ENCODE assay signal across 1 cellular context in the genomic region with DNA sequence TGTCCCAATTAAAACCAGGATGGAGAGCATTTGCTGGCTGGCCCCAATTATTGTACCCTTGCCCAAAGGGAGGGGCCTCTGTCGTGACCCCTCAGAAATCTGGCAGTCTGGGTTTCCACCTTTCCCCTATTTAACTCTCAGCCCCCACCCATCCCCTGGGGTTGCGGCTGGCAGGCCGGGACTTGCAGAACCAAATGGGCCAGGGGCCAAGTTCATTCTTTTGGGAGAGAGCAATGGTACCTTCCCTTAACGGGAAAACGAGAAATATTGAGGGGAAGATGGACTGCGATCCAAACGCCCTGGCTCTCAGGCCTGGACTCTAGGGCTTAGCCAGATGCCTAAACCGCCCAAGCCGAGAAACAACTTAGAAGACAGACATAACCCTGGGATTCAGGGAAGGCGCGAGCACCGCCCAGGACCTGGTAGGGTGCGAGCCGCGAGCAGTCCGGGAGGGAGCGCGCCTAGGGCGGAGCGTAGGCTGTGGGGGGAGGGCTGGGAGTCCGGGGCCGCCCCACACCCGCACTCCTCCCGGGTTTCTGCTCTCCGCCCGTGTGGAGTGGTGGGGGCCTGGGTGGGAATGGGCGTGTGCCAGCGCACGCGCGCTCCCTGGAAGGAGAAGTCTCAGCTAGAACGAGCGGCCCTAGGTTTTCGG.
A peak's percentile ranks its signal among the peaks of the same experiment; 100 is the strongest.
TF ChIP-seq lines count a peak whose summit lies in the region.

A gene with protein sequence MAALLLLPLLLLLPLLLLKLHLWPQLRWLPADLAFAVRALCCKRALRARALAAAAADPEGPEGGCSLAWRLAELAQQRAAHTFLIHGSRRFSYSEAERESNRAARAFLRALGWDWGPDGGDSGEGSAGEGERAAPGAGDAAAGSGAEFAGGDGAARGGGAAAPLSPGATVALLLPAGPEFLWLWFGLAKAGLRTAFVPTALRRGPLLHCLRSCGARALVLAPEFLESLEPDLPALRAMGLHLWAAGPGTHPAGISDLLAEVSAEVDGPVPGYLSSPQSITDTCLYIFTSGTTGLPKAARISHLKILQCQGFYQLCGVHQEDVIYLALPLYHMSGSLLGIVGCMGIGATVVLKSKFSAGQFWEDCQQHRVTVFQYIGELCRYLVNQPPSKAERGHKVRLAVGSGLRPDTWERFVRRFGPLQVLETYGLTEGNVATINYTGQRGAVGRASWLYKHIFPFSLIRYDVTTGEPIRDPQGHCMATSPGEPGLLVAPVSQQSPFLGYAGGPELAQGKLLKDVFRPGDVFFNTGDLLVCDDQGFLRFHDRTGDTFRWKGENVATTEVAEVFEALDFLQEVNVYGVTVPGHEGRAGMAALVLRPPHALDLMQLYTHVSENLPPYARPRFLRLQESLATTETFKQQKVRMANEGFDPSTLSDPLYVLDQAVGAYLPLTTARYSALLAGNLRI (plus strand): TSS at position 628 of the 652 bp plus-strand sequence. CDS start 91 bp downstream, outside the sequence.

TF ChIP-seq in WTC11, 78 proteins besides CTCF, POLR2A, EP300 and RAD21 (continued from another document):
- TF ChIP-seq MYBL2 (CRISPR knock-in tag; IDR thresholded peaks at IDR 0.05) (no peak), NFYB (CRISPR knock-in tag; conservative IDR thresholded peaks at IDR 0.05; ENCODE audit: low read depth) (no peak), CREB1 (CRISPR knock-in tag; IDR thresholded peaks at IDR 0.05) (0 out of 2 replicates have a peak, but pooled peaks have one; percentile 48), KAT7 (CRISPR knock-in tag; IDR thresholded peaks at IDR 0.05; ENCODE audit: borderline replicate concordance) (0 out of 2 replicates have a peak, but pooled peaks have one; percentile 70), TCF7 (CRISPR knock-in tag; IDR thresholded peaks at IDR 0.05; ENCODE audit: low read depth) (no peak), OVOL2 (CRISPR knock-in tag; IDR thresholded peaks at IDR 0.05; ENCODE audit: borderline replicate concordance) (no peak), CREM (CRISPR knock-in tag; IDR thresholded peaks at IDR 0.05) (0 out of 2 replicates have a peak, but pooled peaks have one; percentile 65), ZNF423 (CRISPR knock-in tag; IDR thresholded peaks at IDR 0.05) (peak; percentile 50)
- TF ChIP-seq, protein P1, sequence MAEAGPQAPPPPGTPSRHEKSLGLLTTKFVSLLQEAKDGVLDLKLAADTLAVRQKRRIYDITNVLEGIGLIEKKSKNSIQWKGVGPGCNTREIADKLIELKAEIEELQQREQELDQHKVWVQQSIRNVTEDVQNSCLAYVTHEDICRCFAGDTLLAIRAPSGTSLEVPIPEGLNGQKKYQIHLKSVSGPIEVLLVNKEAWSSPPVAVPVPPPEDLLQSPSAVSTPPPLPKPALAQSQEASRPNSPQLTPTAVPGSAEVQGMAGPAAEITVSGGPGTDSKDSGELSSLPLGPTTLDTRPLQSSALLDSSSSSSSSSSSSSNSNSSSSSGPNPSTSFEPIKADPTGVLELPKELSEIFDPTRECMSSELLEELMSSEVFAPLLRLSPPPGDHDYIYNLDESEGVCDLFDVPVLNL (CRISPR knock-in tag; IDR thresholded peaks at IDR 0.05; ENCODE audit: borderline replicate concordance, low read depth) = no peak
- TF ChIP-seq, protein P2, sequence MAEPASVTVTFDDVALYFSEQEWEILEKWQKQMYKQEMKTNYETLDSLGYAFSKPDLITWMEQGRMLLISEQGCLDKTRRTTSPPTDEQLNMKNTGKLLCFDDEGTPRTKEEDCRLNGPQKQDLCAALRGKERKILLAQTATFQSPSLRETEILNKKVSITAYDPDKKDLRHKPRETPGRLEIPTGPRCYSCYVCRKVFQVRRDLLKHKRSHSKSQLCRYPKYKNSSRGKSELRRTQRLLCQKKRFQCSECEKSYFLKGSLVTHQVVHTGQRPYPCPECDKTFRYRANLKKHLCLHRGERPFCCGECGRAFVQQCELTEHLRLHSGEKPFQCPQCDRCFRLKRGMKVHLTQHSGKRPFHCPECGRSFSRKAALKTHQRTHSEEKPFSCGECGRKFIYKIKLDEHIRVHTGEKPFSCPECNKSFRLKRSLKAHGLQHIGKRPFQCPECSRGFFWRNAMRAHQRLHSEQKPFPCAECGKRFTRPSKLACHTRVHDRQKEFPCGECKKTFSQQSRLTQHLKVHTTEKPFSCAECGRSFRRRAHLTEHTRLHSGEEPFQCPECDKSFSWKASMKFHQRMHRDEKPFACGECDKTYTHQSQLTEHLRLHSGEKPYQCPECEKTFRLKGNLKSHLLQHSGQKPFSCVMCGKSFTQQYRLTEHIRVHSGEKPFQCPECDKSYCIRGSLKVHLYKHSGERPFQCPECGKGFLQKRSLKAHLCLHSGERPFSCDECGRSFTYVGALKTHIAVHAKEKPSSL (CRISPR knock-in tag; conservative IDR thresholded peaks at IDR 0.05) = no peak
